ENCODE assay signal across 13 cellular contexts in genomic region chr20:62627901-62628612, GRCh38. TPM values are rescaled to one million over a fixed set of nuclear protein-coding genes. Genes with fewer than 3 reads are reported as not detected.
A peak's percentile ranks its signal among the peaks of the same experiment; 100 is the strongest.
DNase-seq lines count a peak whose midpoint lies in the region; ATAC-seq and TF ChIP-seq lines count a peak whose summit lies in the region.
"Had no signal": no experiment of that assay in that cellular context is flagged by ENCODE, and none has a peak within 500 bp of the region (broad histone marks: within the 10 kb centered on the region; RNA-seq: fewer than 3 reads in every experiment).

No MANE protein-coding gene starts in this region.

- peak overlapping the region; percentile 41 for H3K27ac ChIP-seq in C4-2B
- H3K27ac ChIP-seq: upper lobe of left lung had no signal

- no peak overlapping the region for H3K4me3 Mint-ChIP-seq in T-helper 1 cell treated with Interleukin-12 subunit alpha and Interleukin-12 subunit beta and Interleukin-4 antibody, amounts not matched to agents 30 μg/mL and 1 μg/mL, for 36 hours
- H3K4me3 Mint-ChIP-seq: activated CD4-positive, alpha-beta T cell treated with anti-CD3 and anti-CD28 coated beads, Interleukin-2, amount 10 ng/mL, durations not matched to agents 7 days and 5 days; brain; naive thymus-derived CD8-positive, alpha-beta T cell had no signal

- no peaks in the 10 kb centered on the region for H3K36me3 Mint-ChIP-seq in T-helper 1 cell treated with Interleukin-12 subunit alpha and Interleukin-12 subunit beta and Interleukin-4 antibody, amounts not matched to agents 30 μg/mL and 1 μg/mL, for 36 hours (ENCODE audit: low read depth)
- H3K36me3 Mint-ChIP-seq: brain; naive thymus-derived CD8-positive, alpha-beta T cell had no signal

- no peak for TF ChIP-seq POLR2A in GM18505 (IDR thresholded peaks at IDR 0.05; ENCODE audit: borderline replicate concordance, extremely low read depth, insufficient read depth, insufficient read length)

- ATAC-seq in GM18505 (IDR thresholded peaks at IDR 0.05; ENCODE audit: unreplicated experiment) = no peak
- ATAC-seq: naive thymus-derived CD8-positive, alpha-beta T cell had no signal

- in situ Hi-C loops in G401 (cut with HindIII; ENCODE audit: low sequenced_read_pairs) = no loop called here

- DNase-seq in H4 (ENCODE audit: low spot score) (peak; percentile 62), iris pigment epithelial cell (ENCODE audit: low read depth) (peak; percentile 52), hypothalamus (lab: John Stamatoyannopoulos, UW) (no peak), KG1 (lab: John Stamatoyannopoulos, UW) (no peak), G401 (ENCODE audit: low spot score) (no peak)
- DNase-seq: activated CD4-positive, alpha-beta T cell treated with anti-CD3 and anti-CD28 coated beads, Interleukin-2, amount 10 ng/mL, durations not matched to agents 7 days and 5 days; hippocampal formation; naive thymus-derived CD8-positive, alpha-beta T cell; upper lobe of left lung had no signal

- peaks cover 11% of the 10 kb centered on the region for H3K27me3 Mint-ChIP-seq in T-helper 1 cell treated with Interleukin-12 subunit alpha and Interleukin-12 subunit beta and Interleukin-4 antibody, amounts not matched to agents 30 μg/mL and 1 μg/mL, for 36 hours (ENCODE audit: low read depth)

- no peaks in the 10 kb centered on the region for H3K9me3 Mint-ChIP-seq in T-helper 1 cell treated with Interleukin-12 subunit alpha and Interleukin-12 subunit beta and Interleukin-4 antibody, amounts not matched to agents 30 μg/mL and 1 μg/mL, for 36 hours
- H3K9me3 Mint-ChIP-seq: activated CD4-positive, alpha-beta T cell treated with anti-CD3 and anti-CD28 coated beads, Interleukin-2, amount 10 ng/mL, durations not matched to agents 7 days and 5 days; naive thymus-derived CD8-positive, alpha-beta T cell had no signal

- no peak for TF ChIP-seq CTCF in C4-2B (conservative IDR thresholded peaks at IDR 0.05)

- peaks cover 24% of the 10 kb centered on the region for H3K4me1 Mint-ChIP-seq in T-helper 1 cell treated with Interleukin-12 subunit alpha and Interleukin-12 subunit beta and Interleukin-4 antibody, amounts not matched to agents 30 μg/mL and 1 μg/mL, for 36 hours (ENCODE audit: low read depth)

- peak overlapping the region; percentile 31 for H3K27ac Mint-ChIP-seq in T-helper 1 cell treated with Interleukin-12 subunit alpha and Interleukin-12 subunit beta and Interleukin-4 antibody, amounts not matched to agents 30 μg/mL and 1 μg/mL, for 36 hours
- H3K27ac Mint-ChIP-seq: activated CD4-positive, alpha-beta T cell treated with anti-CD3 and anti-CD28 coated beads, Interleukin-2, amount 10 ng/mL, durations not matched to agents 7 days and 5 days had no signal

RNA-seq across cellular contexts. Expression of gene SLCO4A1, which starts 14.2 kb away (rescaled TPM):
- total RNA-seq in H4 (2014; rRNA removed; shearing (Covaris generic)) = 4.7 and 4.9 TPM in 2 replicates
- total RNA-seq in G401 (2014; rRNA removed; shearing (Covaris generic)) = 9.2 and 10.3 TPM in 2 replicates

Comparison
In these comparisons a context has a peak if more than half of its experiments do, and no peak if none do; other contexts are left out.
1. DNase-seq: peak in H4 (single experiment) and iris pigment epithelial cell (single experiment); none in hypothalamus (0 of 51), KG1 (single experiment) and G401 (single experiment).